Comparison of ENCODE assay signal across 9 cellular contexts in genomic region chr13:47757681-47758080, GRCh38.
"Had no signal": no experiment of that assay in that cellular context is flagged by ENCODE, and none has a peak within 500 bp of the region (broad histone marks: within the 10 kb centered on the region; RNA-seq: fewer than 3 reads in every experiment).

No MANE protein-coding gene starts in this region.

- H3K4me3 ChIP-seq: GM23248, GM23338, HAP-1 had no signal

- ATAC-seq: GM23338, HCT116 had no signal

- DNase-seq: GM23248, GOT3, H7, H9, HCEC 1CT, HFFc6 had no signal
